8 cellular contexts compared by ENCODE assay signal in genomic region chr6:134178230-134179044, GRCh38.
DNase-seq lines count a peak whose midpoint lies in the region; ATAC-seq and TF ChIP-seq lines count a peak whose summit lies in the region.

No MANE protein-coding gene starts in this region.

- H3K27me3 ChIP-seq in breast epithelium (no peaks in the 10 kb centered on the region), iPS-18a (ENCODE audit: control insufficient read depth, insufficient read depth, low read length) (peaks cover 25% of the 10 kb centered on the region)

- no peak for TF ChIP-seq POLR2A in breast epithelium (IDR thresholded peaks at IDR 0.05)

- H3K9ac ChIP-seq in iPS-18a (ENCODE audit: low read length): no peak overlapping the region

- H3K4me3 ChIP-seq in WI38 (ENCODE audit: low read depth, low read length): peak overlapping the region; percentile 54
- peak overlapping the region; percentile 42 to 65 (median 49) for H3K4me3 ChIP-seq in breast epithelium
- peak overlapping the region; percentile 50 for H3K4me3 ChIP-seq in iPS-18a (ENCODE audit: low read length)
- H3K4me3 ChIP-seq in skeletal muscle cell (ENCODE audit: low read depth, low read length): peak overlapping the region; percentile 46

- peak overlapping the region; percentile 83 to 95 for H3K27ac ChIP-seq in breast epithelium
- H3K27ac ChIP-seq in iPS-18a (ENCODE audit: low read length): no peak overlapping the region

- peak; percentile 57 for DNase-seq in GM13976 (ENCODE audit: low spot score)
- DNase-seq in NCI-H1048 (lab: John Stamatoyannopoulos, UW): peak; percentile 71
- DNase-seq in breast epithelium (ENCODE audit: low spot score in 2 of 2): peak in 1 of 2 donors; percentile 78
- peak; percentile 88 for DNase-seq in skeletal muscle cell (ENCODE audit: low read depth)

- ATAC-seq in GM18858 (IDR thresholded peaks at IDR 0.05; ENCODE audit: unreplicated experiment) (no peak), HG03196 (IDR thresholded peaks at IDR 0.05; ENCODE audit: unreplicated experiment) (no peak)

- in situ Hi-C loops in GM13976 (cut with MboI; ENCODE audit: low sequenced_read_pairs, unreplicated experiment): loop anchor here (10.0 kb wide), 1 partner anchor 636 kb away; no protein-coding TSS in a partner anchor

- intact Hi-C loops in breast epithelium (cut with DNase I; ENCODE audit: low total_unique reads): loop anchor here (10.0 kb wide), 1 partner anchor 646 kb away; no protein-coding TSS in a partner anchor

- no peaks in the 10 kb centered on the region for H3K9me3 ChIP-seq in breast epithelium
- no peaks in the 10 kb centered on the region for H3K9me3 ChIP-seq in iPS-18a (ENCODE audit: control insufficient read depth, low read depth, low read length)

- H3K4me1 ChIP-seq in breast epithelium: peaks cover 0 to 5% of the 10 kb centered on the region in 2 donors
- peaks cover 24% of the 10 kb centered on the region for H3K4me1 ChIP-seq in iPS-18a (ENCODE audit: control insufficient read depth, low read depth, low read length)

- TF ChIP-seq CTCF in GM13976 (IDR thresholded peaks at IDR 0.05; ENCODE audit: borderline replicate concordance, control extremely low read depth, extremely low read depth, insufficient read depth, missing control alignments) (peak; percentile 65), WI38 (IDR thresholded peaks at IDR 0.05; ENCODE audit: low read depth, low read length) (peak; percentile 85), breast epithelium (IDR thresholded peaks at IDR 0.05) (peak; percentile 50 to 88 (median 60))

- H3K36me3 ChIP-seq in breast epithelium (no peaks in the 10 kb centered on the region), iPS-18a (ENCODE audit: control insufficient read depth, low read depth, low read length) (no peaks in the 10 kb centered on the region)
